14 cellular contexts compared by ENCODE assay signal in the genomic region with DNA sequence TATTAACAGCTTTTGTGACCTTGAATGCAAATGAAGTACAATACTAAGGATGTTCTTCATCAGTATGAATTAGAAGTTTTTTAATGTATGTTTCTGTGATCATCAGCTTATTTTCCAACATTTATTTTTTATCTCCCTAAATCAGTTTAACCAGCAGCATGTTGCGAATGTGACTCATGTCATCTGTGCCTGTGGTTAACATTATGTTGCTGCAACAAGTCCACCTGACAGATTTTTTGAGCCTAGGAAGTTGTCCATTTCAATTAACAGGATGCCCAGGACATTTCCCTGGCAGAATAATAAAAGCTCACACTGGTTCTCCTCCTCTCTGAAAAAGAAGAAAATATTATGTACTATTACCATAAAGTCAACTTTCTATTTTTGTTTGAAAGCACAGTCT.
DNase-seq lines count a peak whose midpoint lies in the region; ATAC-seq and TF ChIP-seq lines count a peak whose summit lies in the region.
"Had no signal": no experiment of that assay in that cellular context is flagged by ENCODE, and none has a peak within 500 bp of the region (broad histone marks: within the 10 kb centered on the region; RNA-seq: fewer than 3 reads in every experiment).

No MANE protein-coding gene starts in this region.

- H3K4me3 ChIP-seq in foreskin fibroblast (ENCODE audit: low read depth in 1 of 2, low read length in 2 of 2) = no peak overlapping the region

- H3K4me3 Mint-ChIP-seq in HFFc6 = no peak overlapping the region
- H3K4me3 Mint-ChIP-seq in activated naive CD8-positive, alpha-beta T cell treated with anti-CD3 and anti-CD28 coated beads, Interleukin-2, amount 50 U/mL, for 24 hours = no peak overlapping the region
- H3K4me3 Mint-ChIP-seq: activated naive CD4-positive, alpha-beta T cell treated with anti-CD3 and anti-CD28 coated beads for 36 hours; stimulated activated naive B cell treated with anti-CD40 and anti-IgM and Interleukin-4, amounts not matched to agents 10 μg/mL and 1 μg/mL and 100 μg/mL, for 72 hours had no signal

- peak; percentile 78 for ATAC-seq in SK-N-SH treated with all-trans-retinoic acid at 6 μM for 48 hours
- ATAC-seq in activated naive CD8-positive, alpha-beta T cell treated with anti-CD3 and anti-CD28 coated beads, Interleukin-2, amount 50 U/mL, for 24 hours = no peak
- ATAC-seq in GM21423 (IDR thresholded peaks at IDR 0.05; ENCODE audit: unreplicated experiment) = no peak
- ATAC-seq: stimulated activated naive B cell treated with anti-CD40 and anti-IgM and Interleukin-4, amounts not matched to agents 10 μg/mL and 1 μg/mL and 100 μg/mL, for 72 hours had no signal

- no peak overlapping the region for H3K27ac Mint-ChIP-seq in HFFc6
- no peak overlapping the region for H3K27ac Mint-ChIP-seq in activated naive CD8-positive, alpha-beta T cell treated with anti-CD3 and anti-CD28 coated beads, Interleukin-2, amount 50 U/mL, for 24 hours
- H3K27ac Mint-ChIP-seq: activated naive CD4-positive, alpha-beta T cell treated with anti-CD3 and anti-CD28 coated beads for 36 hours; stimulated activated naive B cell treated with anti-CD40 and anti-IgM and Interleukin-4, amounts not matched to agents 10 μg/mL and 1 μg/mL and 100 μg/mL, for 72 hours had no signal

- peaks cover 9% of the 10 kb centered on the region for H3K36me3 Mint-ChIP-seq in HFFc6 (ENCODE audit: low read depth)
- H3K36me3 Mint-ChIP-seq in activated naive CD8-positive, alpha-beta T cell treated with anti-CD3 and anti-CD28 coated beads, Interleukin-2, amount 50 U/mL, for 24 hours (ENCODE audit: low read depth) = no peaks in the 10 kb centered on the region

- DNase-seq in G401 (ENCODE audit: low spot score) (peak; percentile 92), HFFc6 (peak; percentile 3), foreskin fibroblast (peak; percentile 3 to 7), KBM-7 (no peak), GM13976 (ENCODE audit: low spot score) (no peak)
- no peak for DNase-seq in activated naive CD8-positive, alpha-beta T cell treated with anti-CD3 and anti-CD28 coated beads, Interleukin-2, amount 50 U/mL, for 24 hours
- DNase-seq: activated naive CD4-positive, alpha-beta T cell treated with anti-CD3 and anti-CD28 coated beads for 36 hours; Kasumi-1; NCI-H2081 treated with DMSO at 0.1 percent for 48 hours; retina; stimulated activated CD4-positive, alpha-beta T cell treated with anti-CD3 and anti-CD28 coated beads, Interleukin-4, amount 100 ng/mL, for 4 hours; stimulated activated naive B cell treated with anti-CD40 and anti-IgM and Interleukin-4, amounts not matched to agents 10 μg/mL and 1 μg/mL and 100 μg/mL, for 72 hours had no signal

- in situ Hi-C loops in G401 (cut with HindIII; ENCODE audit: low sequenced_read_pairs) (no loop called here), KBM-7 (cut with MboI; ENCODE audit: low pct_unique_long_range_greater_than_20kb, low sequenced_read_pairs) (no loop called here), GM13976 (cut with MboI; ENCODE audit: low sequenced_read_pairs, unreplicated experiment) (no loop called here)

- peaks cover 11% of the 10 kb centered on the region for H3K4me1 Mint-ChIP-seq in HFFc6 (ENCODE audit: low read depth)
- H3K4me1 Mint-ChIP-seq in activated naive CD8-positive, alpha-beta T cell treated with anti-CD3 and anti-CD28 coated beads, Interleukin-2, amount 50 U/mL, for 24 hours = no peaks in the 10 kb centered on the region
- H3K4me1 Mint-ChIP-seq: stimulated activated naive B cell treated with anti-CD40 and anti-IgM and Interleukin-4, amounts not matched to agents 10 μg/mL and 1 μg/mL and 100 μg/mL, for 72 hours had no signal

- H3K27me3 Mint-ChIP-seq in HFFc6 (ENCODE audit: insufficient read depth) = no peaks in the 10 kb centered on the region
- no peaks in the 10 kb centered on the region for H3K27me3 Mint-ChIP-seq in activated naive CD8-positive, alpha-beta T cell treated with anti-CD3 and anti-CD28 coated beads, Interleukin-2, amount 50 U/mL, for 24 hours
- H3K27me3 Mint-ChIP-seq: stimulated activated naive B cell treated with anti-CD40 and anti-IgM and Interleukin-4, amounts not matched to agents 10 μg/mL and 1 μg/mL and 100 μg/mL, for 72 hours had no signal

- peaks cover 5% of the 10 kb centered on the region; the same call in 1 of the 2 replicates for H3K9me3 Mint-ChIP-seq in HFFc6
- H3K9me3 Mint-ChIP-seq in activated naive CD8-positive, alpha-beta T cell treated with anti-CD3 and anti-CD28 coated beads, Interleukin-2, amount 50 U/mL, for 24 hours = peaks cover 5% of the 10 kb centered on the region

- TF ChIP-seq CTCF in HFFc6 (IDR thresholded peaks at IDR 0.05) (no peak), foreskin fibroblast (IDR thresholded peaks at IDR 0.05; ENCODE audit: low read depth, low read length) (no peak), GM13976 (IDR thresholded peaks at IDR 0.05; ENCODE audit: borderline replicate concordance, control extremely low read depth, extremely low read depth, insufficient read depth, missing control alignments) (no peak)

TF ChIP-seq in SK-N-SH treated with all-trans-retinoic acid at 6 μM for 48 hours, 23 proteins besides CTCF, POLR2A, EP300 and RAD21:
- TF ChIP-seq ISL1 (CRISPR knock-in tag; IDR thresholded peaks at IDR 0.05) = peak; percentile 77
- no peak for TF ChIP-seq SNAI2 (CRISPR knock-in tag; IDR thresholded peaks at IDR 0.05)
- TF ChIP-seq, protein P1, sequence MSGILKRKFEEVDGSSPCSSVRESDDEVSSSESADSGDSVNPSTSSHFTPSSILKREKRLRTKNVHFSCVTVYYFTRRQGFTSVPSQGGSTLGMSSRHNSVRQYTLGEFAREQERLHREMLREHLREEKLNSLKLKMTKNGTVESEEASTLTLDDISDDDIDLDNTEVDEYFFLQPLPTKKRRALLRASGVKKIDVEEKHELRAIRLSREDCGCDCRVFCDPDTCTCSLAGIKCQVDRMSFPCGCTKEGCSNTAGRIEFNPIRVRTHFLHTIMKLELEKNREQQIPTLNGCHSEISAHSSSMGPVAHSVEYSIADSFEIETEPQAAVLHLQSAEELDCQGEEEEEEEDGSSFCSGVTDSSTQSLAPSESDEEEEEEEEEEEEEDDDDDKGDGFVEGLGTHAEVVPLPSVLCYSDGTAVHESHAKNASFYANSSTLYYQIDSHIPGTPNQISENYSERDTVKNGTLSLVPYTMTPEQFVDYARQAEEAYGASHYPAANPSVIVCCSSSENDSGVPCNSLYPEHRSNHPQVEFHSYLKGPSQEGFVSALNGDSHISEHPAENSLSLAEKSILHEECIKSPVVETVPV (CRISPR knock-in tag; IDR thresholded peaks at IDR 0.05) = no peak
- TF ChIP-seq, protein P2, sequence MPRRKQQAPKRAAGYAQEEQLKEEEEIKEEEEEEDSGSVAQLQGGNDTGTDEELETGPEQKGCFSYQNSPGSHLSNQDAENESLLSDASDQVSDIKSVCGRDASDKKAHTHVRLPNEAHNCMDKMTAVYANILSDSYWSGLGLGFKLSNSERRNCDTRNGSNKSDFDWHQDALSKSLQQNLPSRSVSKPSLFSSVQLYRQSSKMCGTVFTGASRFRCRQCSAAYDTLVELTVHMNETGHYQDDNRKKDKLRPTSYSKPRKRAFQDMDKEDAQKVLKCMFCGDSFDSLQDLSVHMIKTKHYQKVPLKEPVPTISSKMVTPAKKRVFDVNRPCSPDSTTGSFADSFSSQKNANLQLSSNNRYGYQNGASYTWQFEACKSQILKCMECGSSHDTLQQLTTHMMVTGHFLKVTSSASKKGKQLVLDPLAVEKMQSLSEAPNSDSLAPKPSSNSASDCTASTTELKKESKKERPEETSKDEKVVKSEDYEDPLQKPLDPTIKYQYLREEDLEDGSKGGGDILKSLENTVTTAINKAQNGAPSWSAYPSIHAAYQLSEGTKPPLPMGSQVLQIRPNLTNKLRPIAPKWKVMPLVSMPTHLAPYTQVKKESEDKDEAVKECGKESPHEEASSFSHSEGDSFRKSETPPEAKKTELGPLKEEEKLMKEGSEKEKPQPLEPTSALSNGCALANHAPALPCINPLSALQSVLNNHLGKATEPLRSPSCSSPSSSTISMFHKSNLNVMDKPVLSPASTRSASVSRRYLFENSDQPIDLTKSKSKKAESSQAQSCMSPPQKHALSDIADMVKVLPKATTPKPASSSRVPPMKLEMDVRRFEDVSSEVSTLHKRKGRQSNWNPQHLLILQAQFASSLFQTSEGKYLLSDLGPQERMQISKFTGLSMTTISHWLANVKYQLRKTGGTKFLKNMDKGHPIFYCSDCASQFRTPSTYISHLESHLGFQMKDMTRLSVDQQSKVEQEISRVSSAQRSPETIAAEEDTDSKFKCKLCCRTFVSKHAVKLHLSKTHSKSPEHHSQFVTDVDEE (CRISPR knock-in tag; IDR thresholded peaks at IDR 0.05) = 0 out of 2 replicates have a peak, but pooled peaks have one; percentile 12
- TF ChIP-seq, protein P3, sequence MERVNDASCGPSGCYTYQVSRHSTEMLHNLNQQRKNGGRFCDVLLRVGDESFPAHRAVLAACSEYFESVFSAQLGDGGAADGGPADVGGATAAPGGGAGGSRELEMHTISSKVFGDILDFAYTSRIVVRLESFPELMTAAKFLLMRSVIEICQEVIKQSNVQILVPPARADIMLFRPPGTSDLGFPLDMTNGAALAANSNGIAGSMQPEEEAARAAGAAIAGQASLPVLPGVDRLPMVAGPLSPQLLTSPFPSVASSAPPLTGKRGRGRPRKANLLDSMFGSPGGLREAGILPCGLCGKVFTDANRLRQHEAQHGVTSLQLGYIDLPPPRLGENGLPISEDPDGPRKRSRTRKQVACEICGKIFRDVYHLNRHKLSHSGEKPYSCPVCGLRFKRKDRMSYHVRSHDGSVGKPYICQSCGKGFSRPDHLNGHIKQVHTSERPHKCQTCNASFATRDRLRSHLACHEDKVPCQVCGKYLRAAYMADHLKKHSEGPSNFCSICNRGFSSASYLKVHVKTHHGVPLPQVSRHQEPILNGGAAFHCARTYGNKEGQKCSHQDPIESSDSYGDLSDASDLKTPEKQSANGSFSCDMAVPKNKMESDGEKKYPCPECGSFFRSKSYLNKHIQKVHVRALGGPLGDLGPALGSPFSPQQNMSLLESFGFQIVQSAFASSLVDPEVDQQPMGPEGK (CRISPR knock-in tag; IDR thresholded peaks at IDR 0.05; ENCODE audit: borderline replicate concordance) = no peak
- no peak for TF ChIP-seq ZFP30 (CRISPR knock-in tag; IDR thresholded peaks at IDR 0.05)
- TF ChIP-seq TCF4 (CRISPR knock-in tag; IDR thresholded peaks at IDR 0.05; ENCODE audit: borderline replicate concordance) = peak; percentile 20; the same call in 1 of the 2 replicates

Comparison
In these comparisons a context has a peak if more than half of its experiments do, and no peak if none do; other contexts are left out.
1. DNase-seq: peak in G401 (single experiment), HFFc6 (single experiment) and foreskin fibroblast (2 of 2); none in KBM-7 (single experiment), activated naive CD8-positive, alpha-beta T cell treated with anti-CD3 and anti-CD28 coated beads, Interleukin-2, amount 50 U/mL, for 24 hours (single experiment) and GM13976 (single experiment).